In genomic region chr3:20772869-20773268, GRCh38 we compare ENCODE assay signal across 19 cellular contexts.
"Had no signal": no experiment of that assay in that cellular context is flagged by ENCODE, and none has a peak within 500 bp of the region (broad histone marks: within the 10 kb centered on the region; RNA-seq: fewer than 3 reads in every experiment).

No MANE protein-coding gene starts in this region.

- H3K4me3 ChIP-seq: esophagus squamous epithelium, left ventricle myocardium inferior, sigmoid colon had no signal

- H3K36me3 ChIP-seq: brain microvascular endothelial cell, esophagus squamous epithelium, left ventricle myocardium inferior, sigmoid colon had no signal

- DNase-seq: activated CD4-positive, alpha-beta T cell treated with anti-CD3 and anti-CD28 coated beads, Interleukin-2, amount 50 U/mL, for 4 hours; activated CD8-positive, alpha-beta memory T cell treated with anti-CD3 and anti-CD28 coated beads, Interleukin-2, amount 10 ng/mL, durations not matched to agents 7 days and 5 days; activated effector memory CD4-positive, alpha-beta T cell treated with anti-CD3 and anti-CD28 coated beads, Interleukin-2, amount 50 U/mL, for 16 hours; activated T-cell treated with anti-CD3 and anti-CD28 coated beads, Interleukin-2, amount 50 U/mL, for 4 hours; brain microvascular endothelial cell; cerebellar nuclear complex; esophagus squamous epithelium; foreskin keratinocyte; head of caudate nucleus; islet precursor cell; left ventricle myocardium inferior; mesendoderm; occipital lobe; sigmoid colon; stimulated activated CD4-positive, alpha-beta T cell treated with anti-CD3 and anti-CD28 coated beads, Interleukin-2, amount 100 ng/mL, for 24 hours; stimulated activated naive B cell treated with anti-CD40 and anti-IgM and Interleukin-4, amounts not matched to agents 10 μg/mL and 1 μg/mL and 100 μg/mL, for 72 hours; substantia nigra; trophoblast cell had no signal

- H3K27me3 ChIP-seq: brain microvascular endothelial cell, esophagus squamous epithelium, foreskin keratinocyte, sigmoid colon had no signal

- H3K27ac ChIP-seq: brain microvascular endothelial cell, esophagus squamous epithelium, foreskin keratinocyte, left ventricle myocardium inferior, sigmoid colon had no signal

- ATAC-seq: activated CD4-positive, CD25-positive, alpha-beta regulatory T cell treated with anti-CD3 and anti-CD28 coated beads, Interleukin-2, amount 50 U/mL, for 24 hours; activated CD8-positive, alpha-beta memory T cell treated with anti-CD3 and anti-CD28 coated beads, Interleukin-2, amount 10 ng/mL, durations not matched to agents 7 days and 5 days; activated T-cell treated with anti-CD3 and anti-CD28 coated beads, Interleukin-2, amount 50 U/mL, for 4 hours; foreskin keratinocyte; stimulated activated naive B cell treated with anti-CD40 and anti-IgM and Interleukin-4, amounts not matched to agents 10 μg/mL and 1 μg/mL and 100 μg/mL, for 72 hours had no signal

- H3K4me1 ChIP-seq: esophagus squamous epithelium, foreskin keratinocyte, left ventricle myocardium inferior, sigmoid colon had no signal

- H3K9me3 ChIP-seq: esophagus squamous epithelium had no signal
